2 cellular contexts compared by ENCODE assay signal in the genomic region with DNA sequence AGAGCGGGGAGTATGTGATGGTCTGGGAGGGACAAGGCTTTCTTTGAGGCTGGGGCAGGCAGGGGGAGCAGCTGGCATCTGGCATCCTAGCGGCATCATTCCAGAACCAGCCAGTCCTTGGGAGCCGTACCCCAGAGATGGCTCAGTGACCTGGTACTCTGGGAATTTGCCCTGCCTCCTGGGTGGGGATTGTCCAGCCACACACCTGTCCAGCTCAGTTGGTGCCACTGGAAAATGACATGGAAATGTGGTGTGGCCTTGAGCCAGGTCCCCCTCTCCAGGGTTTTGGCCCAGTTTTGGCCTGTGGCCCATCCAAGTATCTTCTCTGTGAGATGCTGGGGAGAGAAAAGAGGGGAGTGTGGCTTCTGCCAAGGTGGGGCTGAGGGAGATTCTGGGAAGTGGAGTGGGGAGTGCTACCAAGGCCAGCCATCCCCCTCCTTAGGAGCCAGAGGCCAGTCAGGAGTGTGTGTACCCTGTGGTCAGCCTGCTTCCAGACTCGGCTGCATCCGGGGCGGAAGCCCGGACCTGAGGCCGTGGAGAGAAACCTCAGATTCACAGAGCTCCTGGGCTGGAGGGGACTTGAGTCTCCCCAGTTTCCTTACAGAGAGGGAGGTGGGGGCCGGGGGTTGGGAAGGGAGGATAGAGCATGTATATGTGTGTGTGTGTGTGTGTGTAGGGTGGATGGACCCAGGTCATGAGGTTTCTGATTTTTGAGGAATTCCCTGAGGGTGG.
A peak's percentile ranks its signal among the peaks of the same experiment; 100 is the strongest.
TF ChIP-seq lines count a peak whose summit lies in the region.

No MANE protein-coding gene starts in this region.

TF ChIP-seq in A549, 52 proteins besides CTCF, POLR2A, EP300 and RAD21:
- no peak for TF ChIP-seq TFCP2L1 (CRISPR knock-in tag; IDR thresholded peaks at IDR 0.05)
- no peak for TF ChIP-seq JUN (IDR thresholded peaks at IDR 0.05)
- TF ChIP-seq, protein P1, sequence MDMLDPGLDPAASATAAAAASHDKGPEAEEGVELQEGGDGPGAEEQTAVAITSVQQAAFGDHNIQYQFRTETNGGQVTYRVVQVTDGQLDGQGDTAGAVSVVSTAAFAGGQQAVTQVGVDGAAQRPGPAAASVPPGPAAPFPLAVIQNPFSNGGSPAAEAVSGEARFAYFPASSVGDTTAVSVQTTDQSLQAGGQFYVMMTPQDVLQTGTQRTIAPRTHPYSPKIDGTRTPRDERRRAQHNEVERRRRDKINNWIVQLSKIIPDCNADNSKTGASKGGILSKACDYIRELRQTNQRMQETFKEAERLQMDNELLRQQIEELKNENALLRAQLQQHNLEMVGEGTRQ (IDR thresholded peaks at IDR 0.05) = no peak
- no peak for TF ChIP-seq NR3C1 (IDR thresholded peaks at IDR 0.05)
- TF ChIP-seq, protein P2, sequence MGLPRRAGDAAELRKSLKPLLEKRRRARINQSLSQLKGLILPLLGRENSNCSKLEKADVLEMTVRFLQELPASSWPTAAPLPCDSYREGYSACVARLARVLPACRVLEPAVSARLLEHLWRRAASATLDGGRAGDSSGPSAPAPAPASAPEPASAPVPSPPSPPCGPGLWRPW (IDR thresholded peaks at IDR 0.05) = no peak
- no peak for TF ChIP-seq CBX8 (IDR thresholded peaks at IDR 0.05)
- no peak for TF ChIP-seq KDM5A (IDR thresholded peaks at IDR 0.05)
- TF ChIP-seq CBX2 (IDR thresholded peaks at IDR 0.05; ENCODE audit: borderline replicate concordance, low read depth) = no peak
- TF ChIP-seq HOXB5 (CRISPR knock-in tag; IDR thresholded peaks at IDR 0.05) = no peak
- no peak for TF ChIP-seq HOXB13 (CRISPR knock-in tag; IDR thresholded peaks at IDR 0.05; ENCODE audit: low read depth)
- TF ChIP-seq, protein P3, sequence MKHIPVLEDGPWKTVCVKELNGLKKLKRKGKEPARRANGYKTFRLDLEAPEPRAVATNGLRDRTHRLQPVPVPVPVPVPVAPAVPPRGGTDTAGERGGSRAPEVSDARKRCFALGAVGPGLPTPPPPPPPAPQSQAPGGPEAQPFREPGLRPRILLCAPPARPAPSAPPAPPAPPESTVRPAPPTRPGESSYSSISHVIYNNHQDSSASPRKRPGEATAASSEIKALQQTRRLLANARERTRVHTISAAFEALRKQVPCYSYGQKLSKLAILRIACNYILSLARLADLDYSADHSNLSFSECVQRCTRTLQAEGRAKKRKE (CRISPR knock-in tag; IDR thresholded peaks at IDR 0.05; ENCODE audit: low read depth) = no peak
- no peak for TF ChIP-seq POLR2AphosphoS2 (conservative IDR thresholded peaks at IDR 0.05; ENCODE audit: low read length)
- no peak for TF ChIP-seq EHF (CRISPR knock-in tag; IDR thresholded peaks at IDR 0.05)
- no peak for TF ChIP-seq RARB (CRISPR knock-in tag; IDR thresholded peaks at IDR 0.05)
- no peak for TF ChIP-seq RNF2 (IDR thresholded peaks at IDR 0.05; ENCODE audit: borderline replicate concordance, low read depth)
- TF ChIP-seq, protein P4, sequence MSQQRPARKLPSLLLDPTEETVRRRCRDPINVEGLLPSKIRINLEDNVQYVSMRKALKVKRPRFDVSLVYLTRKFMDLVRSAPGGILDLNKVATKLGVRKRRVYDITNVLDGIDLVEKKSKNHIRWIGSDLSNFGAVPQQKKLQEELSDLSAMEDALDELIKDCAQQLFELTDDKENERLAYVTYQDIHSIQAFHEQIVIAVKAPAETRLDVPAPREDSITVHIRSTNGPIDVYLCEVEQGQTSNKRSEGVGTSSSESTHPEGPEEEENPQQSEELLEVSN (IDR thresholded peaks at IDR 0.05; ENCODE audit: borderline replicate concordance, low read depth) = no peak

TF ChIP-seq in Ishikawa, 13 proteins besides CTCF, POLR2A, EP300 and RAD21:
- TF ChIP-seq ZBTB7A (IDR thresholded peaks at IDR 0.05; ENCODE audit: low read depth) (peak; percentile 62; the same call in 1 of the 2 replicates), EGR1 (IDR thresholded peaks at IDR 0.05) (no peak), TEAD4 (IDR thresholded peaks at IDR 0.05) (peak; percentile 95), NFIC (IDR thresholded peaks at IDR 0.05) (peak; percentile 98), TAF1 (IDR thresholded peaks at IDR 0.05; ENCODE audit: low read depth) (no peak), CEBPB (IDR thresholded peaks at IDR 0.05) (no peak), FOXM1 (IDR thresholded peaks at IDR 0.05; ENCODE audit: borderline replicate concordance, low read depth) (peak; percentile 94), YY1 (IDR thresholded peaks at IDR 0.05; ENCODE audit: low read depth) (0 out of 2 replicates have a peak, but pooled peaks have one; percentile 20), CREB1 (IDR thresholded peaks at IDR 0.05; ENCODE audit: low read depth) (no peak), TCF12 (IDR thresholded peaks at IDR 0.05; ENCODE audit: low read depth) (peak; percentile 99)
- TF ChIP-seq, protein P5, sequence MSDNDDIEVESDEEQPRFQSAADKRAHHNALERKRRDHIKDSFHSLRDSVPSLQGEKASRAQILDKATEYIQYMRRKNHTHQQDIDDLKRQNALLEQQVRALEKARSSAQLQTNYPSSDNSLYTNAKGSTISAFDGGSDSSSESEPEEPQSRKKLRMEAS (IDR thresholded peaks at IDR 0.05) = peak; percentile 54; the same call in 1 of the 2 replicates
- TF ChIP-seq, protein P6, sequence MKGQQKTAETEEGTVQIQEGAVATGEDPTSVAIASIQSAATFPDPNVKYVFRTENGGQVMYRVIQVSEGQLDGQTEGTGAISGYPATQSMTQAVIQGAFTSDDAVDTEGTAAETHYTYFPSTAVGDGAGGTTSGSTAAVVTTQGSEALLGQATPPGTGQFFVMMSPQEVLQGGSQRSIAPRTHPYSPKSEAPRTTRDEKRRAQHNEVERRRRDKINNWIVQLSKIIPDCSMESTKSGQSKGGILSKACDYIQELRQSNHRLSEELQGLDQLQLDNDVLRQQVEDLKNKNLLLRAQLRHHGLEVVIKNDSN (IDR thresholded peaks at IDR 0.05) = no peak
- TF ChIP-seq, protein P7, sequence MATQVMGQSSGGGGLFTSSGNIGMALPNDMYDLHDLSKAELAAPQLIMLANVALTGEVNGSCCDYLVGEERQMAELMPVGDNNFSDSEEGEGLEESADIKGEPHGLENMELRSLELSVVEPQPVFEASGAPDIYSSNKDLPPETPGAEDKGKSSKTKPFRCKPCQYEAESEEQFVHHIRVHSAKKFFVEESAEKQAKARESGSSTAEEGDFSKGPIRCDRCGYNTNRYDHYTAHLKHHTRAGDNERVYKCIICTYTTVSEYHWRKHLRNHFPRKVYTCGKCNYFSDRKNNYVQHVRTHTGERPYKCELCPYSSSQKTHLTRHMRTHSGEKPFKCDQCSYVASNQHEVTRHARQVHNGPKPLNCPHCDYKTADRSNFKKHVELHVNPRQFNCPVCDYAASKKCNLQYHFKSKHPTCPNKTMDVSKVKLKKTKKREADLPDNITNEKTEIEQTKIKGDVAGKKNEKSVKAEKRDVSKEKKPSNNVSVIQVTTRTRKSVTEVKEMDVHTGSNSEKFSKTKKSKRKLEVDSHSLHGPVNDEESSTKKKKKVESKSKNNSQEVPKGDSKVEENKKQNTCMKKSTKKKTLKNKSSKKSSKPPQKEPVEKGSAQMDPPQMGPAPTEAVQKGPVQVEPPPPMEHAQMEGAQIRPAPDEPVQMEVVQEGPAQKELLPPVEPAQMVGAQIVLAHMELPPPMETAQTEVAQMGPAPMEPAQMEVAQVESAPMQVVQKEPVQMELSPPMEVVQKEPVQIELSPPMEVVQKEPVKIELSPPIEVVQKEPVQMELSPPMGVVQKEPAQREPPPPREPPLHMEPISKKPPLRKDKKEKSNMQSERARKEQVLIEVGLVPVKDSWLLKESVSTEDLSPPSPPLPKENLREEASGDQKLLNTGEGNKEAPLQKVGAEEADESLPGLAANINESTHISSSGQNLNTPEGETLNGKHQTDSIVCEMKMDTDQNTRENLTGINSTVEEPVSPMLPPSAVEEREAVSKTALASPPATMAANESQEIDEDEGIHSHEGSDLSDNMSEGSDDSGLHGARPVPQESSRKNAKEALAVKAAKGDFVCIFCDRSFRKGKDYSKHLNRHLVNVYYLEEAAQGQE (IDR thresholded peaks at IDR 0.05; ENCODE audit: low read depth) = no peak
